ENCODE assay signal across 2 cellular contexts in genomic region chr9:23431459-23431858, GRCh38.
TF ChIP-seq lines count a peak whose summit lies in the region.

No MANE protein-coding gene starts in this region.

TF ChIP-seq in liver, 16 proteins besides CTCF, POLR2A, EP300 and RAD21 (continued from another document):
- peak; percentile 71 for TF ChIP-seq ZBTB33 (IDR thresholded peaks at IDR 0.05)
- TF ChIP-seq ATF3 (IDR thresholded peaks at IDR 0.05) = no peak
- no peak for TF ChIP-seq TAF1 (conservative IDR thresholded peaks at IDR 0.05)
- TF ChIP-seq JUND (IDR thresholded peaks at IDR 0.05) = no peak
- TF ChIP-seq SP1 (IDR thresholded peaks at IDR 0.05) = peak; percentile 17
- no peak for TF ChIP-seq NR2F2 (IDR thresholded peaks at IDR 0.05)
- TF ChIP-seq FOXA1 (IDR thresholded peaks at IDR 0.05) = no peak
- no peak for TF ChIP-seq GABPA (IDR thresholded peaks at IDR 0.05 in 1 of 2, conservative IDR thresholded peaks at IDR 0.05 in 1 of 2)
- TF ChIP-seq HNF4A (conservative IDR thresholded peaks at IDR 0.05) = peak; percentile 48 to 54
- no peak for TF ChIP-seq HNF4G (IDR thresholded peaks at IDR 0.05)
- no peak for TF ChIP-seq EGR1 (IDR thresholded peaks at IDR 0.05; ENCODE audit: low read depth in 2 of 2)
- TF ChIP-seq MAX (IDR thresholded peaks at IDR 0.05) = peak; percentile 12
- peak; percentile 74 for TF ChIP-seq YY1 (IDR thresholded peaks at IDR 0.05)

TF ChIP-seq in HepG2, 621 proteins besides CTCF, POLR2A, EP300 and RAD21 (continued from another document):
- no peak for TF ChIP-seq DMTF1 (CRISPR knock-in tag; IDR thresholded peaks at IDR 0.05)
- no peak for TF ChIP-seq PCBP2 (optimal IDR thresholded peaks at IDR 0.05; ENCODE audit: low read depth, low read length, poor library complexity, severe bottlenecking)
- no peak for TF ChIP-seq POLR2AphosphoS5 (IDR thresholded peaks at IDR 0.05; ENCODE audit: low read depth, low read length)
- TF ChIP-seq PLRG1 (conservative IDR thresholded peaks at IDR 0.05) = no peak
- TF ChIP-seq AGO1 (IDR thresholded peaks at IDR 0.05; ENCODE audit: low read depth, low read length, poor library complexity, severe bottlenecking) = no peak
- no peak for TF ChIP-seq MLLT10 (CRISPR knock-in tag; IDR thresholded peaks at IDR 0.05)
- no peak for TF ChIP-seq ZNF24 (IDR thresholded peaks at IDR 0.05)
- no peak for TF ChIP-seq ZSCAN30 (CRISPR knock-in tag; IDR thresholded peaks at IDR 0.05)
